In genomic region chr16:26214694-26215093, GRCh38 we compare ENCODE assay signal across 25 cellular contexts.
DNase-seq lines count a peak whose midpoint lies in the region; ATAC-seq and TF ChIP-seq lines count a peak whose summit lies in the region.
"Had no signal": no experiment of that assay in that cellular context is flagged by ENCODE, and none has a peak within 500 bp of the region (broad histone marks: within the 10 kb centered on the region; RNA-seq: fewer than 3 reads in every experiment).

No MANE protein-coding gene starts in this region.

- H3K27me3 Mint-ChIP-seq in progenitor cell of endocrine pancreas, result no peaks in the 10 kb centered on the region

- no peaks in the 10 kb centered on the region for H3K4me1 ChIP-seq in MM.1S (ENCODE audit: low read length)
- H3K4me1 ChIP-seq: Peyer's patch had no signal

- DNase-seq in Caki2 (ENCODE audit: low read depth) (peak; percentile 5), MM.1S (no peak), left kidney (ENCODE audit: low read depth, low spot score) (peak; percentile 29), progenitor cell of endocrine pancreas (ENCODE audit: low spot score, unreplicated experiment) (no peak), NCI-H1105 (lab: John Stamatoyannopoulos, UW) (no peak), GM20000 (ENCODE audit: low spot score) (no peak), omental fat pad (ENCODE audit: low spot score) (no peak)
- DNase-seq: 8988T, ACHN, DMS153, DND-41, GOT3, HCEC 1CT, NCI-H1092 treated with DMSO at 0.1 percent for 48 hours, NCI-H146, NCI-H1930, NCI-H446, NCI-H524 treated with DMSO at 0.1 percent for 48 hours, OCI-M1, Peyer's patch, SK-N-SH, SW 1271 had no signal

- H3K9me2 ChIP-seq in MM.1S (replicated peaks; ENCODE audit: insufficient read depth, low read length), result no peaks in the 10 kb centered on the region
- H3K9me2 ChIP-seq: SK-N-SH had no signal

- H3K9ac ChIP-seq in MM.1S (ENCODE audit: low read length), result no peak overlapping the region
- H3K9ac ChIP-seq: KMS-11, SK-N-SH had no signal

- H3K4me2 ChIP-seq in MM.1S (ENCODE audit: low read depth, low read length), result peak overlapping the region; percentile 8; the same call in 1 of the 2 replicates
- H3K4me2 ChIP-seq: KMS-11, SK-N-SH had no signal

- no peaks in the 10 kb centered on the region for H3K27me3 ChIP-seq in MM.1S (replicated peaks; ENCODE audit: insufficient read depth, low read length)
- H3K27me3 ChIP-seq: Peyer's patch had no signal

- no peak overlapping the region for H3K27ac ChIP-seq in MM.1S (ENCODE audit: low read length)
- H3K27ac ChIP-seq: KMS-11, Peyer's patch had no signal

- no peaks in the 10 kb centered on the region for H3K79me2 ChIP-seq in MM.1S (ENCODE audit: low read length)

- TF ChIP-seq CTCF in MM.1S (IDR thresholded peaks at IDR 0.05; ENCODE audit: low read length) (no peak), progenitor cell of endocrine pancreas (IDR thresholded peaks at IDR 0.05; ENCODE audit: unreplicated experiment) (no peak), GM20000 (IDR thresholded peaks at IDR 0.05; ENCODE audit: extremely low read depth, missing control alignments) (no peak), omental fat pad (IDR thresholded peaks at IDR 0.05) (no peak)

- no peaks in the 10 kb centered on the region for H3K9me3 Mint-ChIP-seq in progenitor cell of endocrine pancreas (ENCODE audit: low read depth)

- H3K36me3 Mint-ChIP-seq in progenitor cell of endocrine pancreas (ENCODE audit: insufficient read depth), result no peaks in the 10 kb centered on the region
- H3K36me3 Mint-ChIP-seq: IgD-negative memory B cell had no signal

- H3K9me3 ChIP-seq in MM.1S (replicated peaks; ENCODE audit: insufficient read depth, low read length), result no peaks in the 10 kb centered on the region
- H3K9me3 ChIP-seq: Peyer's patch, SK-N-SH had no signal

- H3K27ac Mint-ChIP-seq in progenitor cell of endocrine pancreas, result peak overlapping the region; percentile 82
- H3K27ac Mint-ChIP-seq: IgD-negative memory B cell had no signal

- peak overlapping the region; percentile 7 for H3K4me3 Mint-ChIP-seq in progenitor cell of endocrine pancreas (ENCODE audit: low read depth)
- H3K4me3 Mint-ChIP-seq: IgD-negative memory B cell had no signal

- no peak overlapping the region for H3K4me3 ChIP-seq in MM.1S (ENCODE audit: low read length)
- H3K4me3 ChIP-seq: Peyer's patch had no signal

- no peak for ATAC-seq in HG02588 (IDR thresholded peaks at IDR 0.05; ENCODE audit: unreplicated experiment)
- no peak for ATAC-seq in omental fat pad (ENCODE audit: low FRiP score)

- H3K4me1 Mint-ChIP-seq in progenitor cell of endocrine pancreas (ENCODE audit: low read depth), result peaks cover 10% of the 10 kb centered on the region
- H3K4me1 Mint-ChIP-seq: IgD-negative memory B cell had no signal

- H2AFZ ChIP-seq in MM.1S (ENCODE audit: low read length), result peak overlapping the region; percentile 17

- no peaks in the 10 kb centered on the region for H4K20me1 ChIP-seq in MM.1S (ENCODE audit: insufficient read depth, low read length)

- H3F3A ChIP-seq in MM.1S (ENCODE audit: insufficient read depth, low read length), result no peaks in the 10 kb centered on the region

- H3K36me3 ChIP-seq in MM.1S (replicated peaks; ENCODE audit: insufficient read depth, low read length), result no peaks in the 10 kb centered on the region
- H3K36me3 ChIP-seq: Peyer's patch had no signal

- in situ Hi-C loops in Caki2 (cut with HindIII; ENCODE audit: low pct_unique_long_range_greater_than_20kb, low sequenced_read_pairs), result no loop called here

Comparison
In these comparisons a context has a peak if more than half of its experiments do, and no peak if none do; other contexts are left out.
1. DNase-seq: peak in Caki2 (single experiment) and left kidney (single experiment); none in MM.1S (single experiment), progenitor cell of endocrine pancreas (single experiment), NCI-H1105 (single experiment), GM20000 (single experiment) and omental fat pad (single experiment).